Comparison of ENCODE assay signal across 1 cellular context in the genomic region with DNA sequence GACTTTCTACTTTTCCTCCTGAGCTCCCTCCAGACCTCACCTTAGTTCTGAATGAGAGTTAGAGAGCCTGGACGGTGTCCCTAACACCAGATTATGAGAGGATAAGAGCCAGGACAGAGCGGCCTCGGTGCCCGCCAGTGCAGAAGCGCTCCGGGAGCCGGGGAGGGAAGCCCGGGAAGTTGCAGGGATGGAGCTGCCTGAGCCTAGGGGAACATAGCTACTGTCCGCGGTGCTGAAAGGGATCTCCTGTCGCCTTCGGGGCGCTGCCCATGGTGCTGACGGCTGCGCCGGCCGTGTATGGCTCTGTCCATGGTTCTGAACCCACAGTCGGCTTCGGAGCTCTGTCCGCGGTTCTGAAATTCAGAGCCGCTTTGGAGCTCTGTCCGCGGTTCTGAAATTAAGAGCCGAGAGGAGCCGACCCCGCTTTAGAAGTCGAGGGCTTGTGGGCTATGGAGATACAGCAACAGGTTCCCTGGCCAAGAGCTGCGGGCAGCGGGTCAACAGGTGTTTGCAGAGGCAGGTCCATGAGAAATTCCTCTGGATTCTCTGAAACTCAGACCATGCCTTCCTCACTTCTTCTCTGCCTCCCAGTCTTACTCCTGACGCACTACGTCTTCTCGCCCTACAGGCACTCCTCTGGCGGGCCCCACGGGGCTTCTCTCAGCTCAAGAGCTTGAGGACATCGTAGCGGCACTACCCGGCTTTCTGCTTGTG.
TF ChIP-seq lines count a peak whose summit lies in the region.

No MANE protein-coding gene starts in this region.

TF ChIP-seq in HepG2, 621 proteins besides CTCF, POLR2A, EP300 and RAD21 (continued from another document and continues in another):
- TF ChIP-seq, protein P1, sequence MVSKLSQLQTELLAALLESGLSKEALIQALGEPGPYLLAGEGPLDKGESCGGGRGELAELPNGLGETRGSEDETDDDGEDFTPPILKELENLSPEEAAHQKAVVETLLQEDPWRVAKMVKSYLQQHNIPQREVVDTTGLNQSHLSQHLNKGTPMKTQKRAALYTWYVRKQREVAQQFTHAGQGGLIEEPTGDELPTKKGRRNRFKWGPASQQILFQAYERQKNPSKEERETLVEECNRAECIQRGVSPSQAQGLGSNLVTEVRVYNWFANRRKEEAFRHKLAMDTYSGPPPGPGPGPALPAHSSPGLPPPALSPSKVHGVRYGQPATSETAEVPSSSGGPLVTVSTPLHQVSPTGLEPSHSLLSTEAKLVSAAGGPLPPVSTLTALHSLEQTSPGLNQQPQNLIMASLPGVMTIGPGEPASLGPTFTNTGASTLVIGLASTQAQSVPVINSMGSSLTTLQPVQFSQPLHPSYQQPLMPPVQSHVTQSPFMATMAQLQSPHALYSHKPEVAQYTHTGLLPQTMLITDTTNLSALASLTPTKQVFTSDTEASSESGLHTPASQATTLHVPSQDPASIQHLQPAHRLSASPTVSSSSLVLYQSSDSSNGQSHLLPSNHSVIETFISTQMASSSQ (IDR thresholded peaks at IDR 0.05; ENCODE audit: low read depth) = no peak; the same call in 1 of the 2 replicates
- TF ChIP-seq, protein P1 (CRISPR knock-in tag; IDR thresholded peaks at IDR 0.05; ENCODE audit: borderline replicate concordance) = peak; percentile 99
- peak; percentile 100 for TF ChIP-seq ELF4 (CRISPR knock-in tag; IDR thresholded peaks at IDR 0.05; ENCODE audit: borderline replicate concordance)
- TF ChIP-seq ZNF597 (CRISPR knock-in tag; IDR thresholded peaks at IDR 0.05) = no peak
- peak; percentile 100 for TF ChIP-seq ZFP1 (CRISPR knock-in tag; IDR thresholded peaks at IDR 0.05)
- TF ChIP-seq, protein P2, sequence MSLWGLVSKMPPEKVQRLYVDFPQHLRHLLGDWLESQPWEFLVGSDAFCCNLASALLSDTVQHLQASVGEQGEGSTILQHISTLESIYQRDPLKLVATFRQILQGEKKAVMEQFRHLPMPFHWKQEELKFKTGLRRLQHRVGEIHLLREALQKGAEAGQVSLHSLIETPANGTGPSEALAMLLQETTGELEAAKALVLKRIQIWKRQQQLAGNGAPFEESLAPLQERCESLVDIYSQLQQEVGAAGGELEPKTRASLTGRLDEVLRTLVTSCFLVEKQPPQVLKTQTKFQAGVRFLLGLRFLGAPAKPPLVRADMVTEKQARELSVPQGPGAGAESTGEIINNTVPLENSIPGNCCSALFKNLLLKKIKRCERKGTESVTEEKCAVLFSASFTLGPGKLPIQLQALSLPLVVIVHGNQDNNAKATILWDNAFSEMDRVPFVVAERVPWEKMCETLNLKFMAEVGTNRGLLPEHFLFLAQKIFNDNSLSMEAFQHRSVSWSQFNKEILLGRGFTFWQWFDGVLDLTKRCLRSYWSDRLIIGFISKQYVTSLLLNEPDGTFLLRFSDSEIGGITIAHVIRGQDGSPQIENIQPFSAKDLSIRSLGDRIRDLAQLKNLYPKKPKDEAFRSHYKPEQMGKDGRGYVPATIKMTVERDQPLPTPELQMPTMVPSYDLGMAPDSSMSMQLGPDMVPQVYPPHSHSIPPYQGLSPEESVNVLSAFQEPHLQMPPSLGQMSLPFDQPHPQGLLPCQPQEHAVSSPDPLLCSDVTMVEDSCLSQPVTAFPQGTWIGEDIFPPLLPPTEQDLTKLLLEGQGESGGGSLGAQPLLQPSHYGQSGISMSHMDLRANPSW (CRISPR knock-in tag; IDR thresholded peaks at IDR 0.05; ENCODE audit: borderline replicate concordance) = peak; percentile 100
- TF ChIP-seq ZNF761 (CRISPR knock-in tag; conservative IDR thresholded peaks at IDR 0.05) = peak; percentile 100
- TF ChIP-seq PPARG (CRISPR knock-in tag; conservative IDR thresholded peaks at IDR 0.05) = peak; percentile 100
- TF ChIP-seq KDM1A (CRISPR knock-in tag; IDR thresholded peaks at IDR 0.05) = peak; percentile 100
- peak; percentile 100 for TF ChIP-seq ZNF792 (CRISPR knock-in tag; IDR thresholded peaks at IDR 0.05)
- peak; percentile 100 for TF ChIP-seq TP53 (CRISPR knock-in tag; conservative IDR thresholded peaks at IDR 0.05)
- TF ChIP-seq PRPF4 (IDR thresholded peaks at IDR 0.05; ENCODE audit: low read depth, low read length, poor library complexity, severe bottlenecking) = peak; percentile 54
- TF ChIP-seq CCDC6 (CRISPR knock-in tag; IDR thresholded peaks at IDR 0.05) = peak; percentile 100
- peak; percentile 100 for TF ChIP-seq SAP130 (CRISPR knock-in tag; IDR thresholded peaks at IDR 0.05; ENCODE audit: low read depth)
- TF ChIP-seq ZNF354B (CRISPR knock-in tag; IDR thresholded peaks at IDR 0.05) = peak; percentile 100
- peak; percentile 100 for TF ChIP-seq ARID2 (CRISPR knock-in tag; IDR thresholded peaks at IDR 0.05; ENCODE audit: borderline replicate concordance)
- peak; percentile 100 for TF ChIP-seq CBX5 (CRISPR knock-in tag; IDR thresholded peaks at IDR 0.05; ENCODE audit: borderline replicate concordance)
- TF ChIP-seq ZNF605 (CRISPR knock-in tag; IDR thresholded peaks at IDR 0.05) = peak; percentile 100
- peak; percentile 100 for TF ChIP-seq SNAPC2 (CRISPR knock-in tag; IDR thresholded peaks at IDR 0.05)
- peak; percentile 100 for TF ChIP-seq ARID4A (CRISPR knock-in tag; IDR thresholded peaks at IDR 0.05; ENCODE audit: borderline replicate concordance)
- peak; percentile 100 for TF ChIP-seq FOXC1 (CRISPR knock-in tag; IDR thresholded peaks at IDR 0.05; ENCODE audit: borderline replicate concordance)
- peak; percentile 100 for TF ChIP-seq ZNF256 (CRISPR knock-in tag; conservative IDR thresholded peaks at IDR 0.05)
- peak; percentile 99 for TF ChIP-seq PHF8 (CRISPR knock-in tag; IDR thresholded peaks at IDR 0.05)
- TF ChIP-seq THAP8 (CRISPR knock-in tag; IDR thresholded peaks at IDR 0.05; ENCODE audit: borderline replicate concordance) = peak; percentile 100
- TF ChIP-seq ZNF788 (CRISPR knock-in tag; IDR thresholded peaks at IDR 0.05; ENCODE audit: borderline replicate concordance) = peak; percentile 100
- TF ChIP-seq KLF15 (CRISPR knock-in tag; IDR thresholded peaks at IDR 0.05; ENCODE audit: borderline replicate concordance) = peak; percentile 100
- TF ChIP-seq ZNF318 (CRISPR knock-in tag; IDR thresholded peaks at IDR 0.05) = peak; percentile 100
- TF ChIP-seq, protein P3, sequence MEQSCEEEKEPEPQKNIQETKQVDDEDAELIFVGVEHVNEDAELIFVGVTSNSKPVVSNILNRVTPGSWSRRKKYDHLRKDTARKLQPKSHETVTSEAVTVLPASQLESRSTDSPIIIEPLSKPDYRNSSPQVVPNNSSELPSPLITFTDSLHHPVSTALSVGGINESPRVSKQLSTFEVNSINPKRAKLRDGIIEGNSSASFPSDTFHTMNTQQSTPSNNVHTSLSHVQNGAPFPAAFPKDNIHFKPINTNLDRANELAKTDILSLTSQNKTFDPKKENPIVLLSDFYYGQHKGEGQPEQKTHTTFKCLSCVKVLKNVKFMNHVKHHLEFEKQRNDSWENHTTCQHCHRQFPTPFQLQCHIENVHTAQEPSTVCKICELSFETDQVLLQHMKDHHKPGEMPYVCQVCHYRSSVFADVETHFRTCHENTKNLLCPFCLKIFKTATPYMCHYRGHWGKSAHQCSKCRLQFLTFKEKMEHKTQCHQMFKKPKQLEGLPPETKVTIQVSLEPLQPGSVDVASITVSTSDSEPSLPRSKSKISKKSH (CRISPR knock-in tag; IDR thresholded peaks at IDR 0.05; ENCODE audit: borderline replicate concordance) = peak; percentile 100
- peak; percentile 100 for TF ChIP-seq ZBTB7A (CRISPR knock-in tag; IDR thresholded peaks at IDR 0.05)
